18 cellular contexts compared by ENCODE assay signal in genomic region chr18:24114924-24115549, GRCh38. TPM values are rescaled to one million over a fixed set of nuclear protein-coding genes. Genes with fewer than 3 reads are reported as not detected.
A peak's percentile ranks its signal among the peaks of the same experiment; 100 is the strongest.
DNase-seq lines count a peak whose midpoint lies in the region; ATAC-seq and TF ChIP-seq lines count a peak whose summit lies in the region.
"Had no signal": no experiment of that assay in that cellular context is flagged by ENCODE, and none has a peak within 500 bp of the region (broad histone marks: within the 10 kb centered on the region; RNA-seq: fewer than 3 reads in every experiment).

No MANE protein-coding gene starts in this region.

- WGBS in esophagus muscularis mucosa, result 75% methylated on average over 4 of the region's 4 CpGs

- H3K9me3 ChIP-seq in esophagus muscularis mucosa, result no peaks in the 10 kb centered on the region
- H3K9me3 ChIP-seq: heart right ventricle, lower lobe of right lung had no signal

- peaks cover 0 to 4% (median 0%) of the 10 kb centered on the region in 4 donors for H3K4me1 ChIP-seq in esophagus muscularis mucosa
- H3K4me1 ChIP-seq: lower lobe of right lung had no signal

- TF ChIP-seq EP300 in esophagus muscularis mucosa (IDR thresholded peaks at IDR 0.05), result no peak

- no peak for TF ChIP-seq CTCF in esophagus muscularis mucosa (IDR thresholded peaks at IDR 0.05)

- H3K27ac ChIP-seq in esophagus muscularis mucosa (replicated peaks in 1 of 4), result no peak overlapping the region
- H3K27ac ChIP-seq: heart right ventricle, lower lobe of right lung had no signal

- H3K36me3 Mint-ChIP-seq in activated CD4-positive, alpha-beta T cell treated with anti-CD3 and anti-CD28 coated beads for 36 hours (ENCODE audit: low read depth), result peaks cover 20% of the 10 kb centered on the region
- H3K36me3 Mint-ChIP-seq in activated CD4-positive, alpha-beta T cell treated with anti-CD3 and anti-CD28 coated beads, Interleukin-2, amount 10 ng/mL, durations not matched to agents 7 days and 5 days (ENCODE audit: low read depth), result peaks cover 54% of the 10 kb centered on the region
- H3K36me3 Mint-ChIP-seq in activated CD4-positive, alpha-beta memory T cell treated with anti-CD3 and anti-CD28 coated beads for 36 hours, result peaks cover 33% of the 10 kb centered on the region
- H3K36me3 Mint-ChIP-seq in stimulated activated effector memory CD8-positive, alpha-beta T cell treated with anti-CD3 and anti-CD28 coated beads, Interleukin-12 subunit alpha, Interleukin-12 subunit beta, amount 100 ng/mL, for 72 hours, result peaks cover 71% of the 10 kb centered on the region

- H3K27ac Mint-ChIP-seq in activated CD4-positive, alpha-beta T cell treated with anti-CD3 and anti-CD28 coated beads for 36 hours, result peak overlapping the region; percentile 40
- H3K27ac Mint-ChIP-seq in activated CD4-positive, alpha-beta T cell treated with anti-CD3 and anti-CD28 coated beads, Interleukin-2, amount 10 ng/mL, durations not matched to agents 7 days and 5 days, result no peak overlapping the region
- H3K27ac Mint-ChIP-seq in activated CD4-positive, alpha-beta memory T cell treated with anti-CD3 and anti-CD28 coated beads for 36 hours, result peak overlapping the region; percentile 44
- peak overlapping the region; percentile 86 for H3K27ac Mint-ChIP-seq in stimulated activated effector memory CD8-positive, alpha-beta T cell treated with anti-CD3 and anti-CD28 coated beads, Interleukin-12 subunit alpha, Interleukin-12 subunit beta, amount 100 ng/mL, for 72 hours
- H3K27ac Mint-ChIP-seq: endodermal cell had no signal

- H3K4me3 Mint-ChIP-seq in activated CD4-positive, alpha-beta T cell treated with anti-CD3 and anti-CD28 coated beads for 36 hours, result no peak overlapping the region
- no peak overlapping the region for H3K4me3 Mint-ChIP-seq in activated CD4-positive, alpha-beta T cell treated with anti-CD3 and anti-CD28 coated beads, Interleukin-2, amount 10 ng/mL, durations not matched to agents 7 days and 5 days
- no peak overlapping the region for H3K4me3 Mint-ChIP-seq in activated CD4-positive, alpha-beta memory T cell treated with anti-CD3 and anti-CD28 coated beads for 36 hours
- peak overlapping the region; percentile 32 for H3K4me3 Mint-ChIP-seq in stimulated activated effector memory CD8-positive, alpha-beta T cell treated with anti-CD3 and anti-CD28 coated beads, Interleukin-12 subunit alpha, Interleukin-12 subunit beta, amount 100 ng/mL, for 72 hours
- H3K4me3 Mint-ChIP-seq: endodermal cell had no signal

- no peak for ATAC-seq in activated CD4-positive, alpha-beta T cell treated with anti-CD3 and anti-CD28 coated beads for 36 hours
- ATAC-seq in stimulated activated effector memory CD8-positive, alpha-beta T cell treated with anti-CD3 and anti-CD28 coated beads, Interleukin-12 subunit alpha, Interleukin-12 subunit beta, amount 100 ng/mL, for 72 hours, result peak; percentile 90
- ATAC-seq: heart right ventricle, lower lobe of right lung had no signal

- peaks cover 0 to 29% (median 7%) of the 10 kb centered on the region in 4 donors for H3K36me3 ChIP-seq in esophagus muscularis mucosa
- H3K36me3 ChIP-seq: lower lobe of right lung had no signal

- TF ChIP-seq POLR2A in esophagus muscularis mucosa (IDR thresholded peaks at IDR 0.05; ENCODE audit: low read depth), result no peak

- no peaks in the 10 kb centered on the region for H3K27me3 Mint-ChIP-seq in activated CD4-positive, alpha-beta T cell treated with anti-CD3 and anti-CD28 coated beads for 36 hours
- no peaks in the 10 kb centered on the region for H3K27me3 Mint-ChIP-seq in activated CD4-positive, alpha-beta T cell treated with anti-CD3 and anti-CD28 coated beads, Interleukin-2, amount 10 ng/mL, durations not matched to agents 7 days and 5 days
- H3K27me3 Mint-ChIP-seq in activated CD4-positive, alpha-beta memory T cell treated with anti-CD3 and anti-CD28 coated beads for 36 hours, result no peaks in the 10 kb centered on the region

- peaks cover 30% of the 10 kb centered on the region for H3K4me1 Mint-ChIP-seq in activated CD4-positive, alpha-beta T cell treated with anti-CD3 and anti-CD28 coated beads for 36 hours
- H3K4me1 Mint-ChIP-seq in activated CD4-positive, alpha-beta T cell treated with anti-CD3 and anti-CD28 coated beads, Interleukin-2, amount 10 ng/mL, durations not matched to agents 7 days and 5 days, result peaks cover 23% of the 10 kb centered on the region
- H3K4me1 Mint-ChIP-seq in activated CD4-positive, alpha-beta memory T cell treated with anti-CD3 and anti-CD28 coated beads for 36 hours (ENCODE audit: low read depth), result peaks cover 43% of the 10 kb centered on the region
- peaks cover 53% of the 10 kb centered on the region for H3K4me1 Mint-ChIP-seq in stimulated activated effector memory CD8-positive, alpha-beta T cell treated with anti-CD3 and anti-CD28 coated beads, Interleukin-12 subunit alpha, Interleukin-12 subunit beta, amount 100 ng/mL, for 72 hours

- CTCF ChIA-PET in activated CD4-positive, alpha-beta T cell treated with anti-CD3 and anti-CD28 coated beads for 36 hours (lab: Charles Lee), result interaction anchor here (0.5 to 1.6 kb wide), 8 partner anchors 31 to 294 kb away, joined by 3 to 4 read pairs (median 3); no protein-coding TSS in a partner anchor
- CTCF ChIA-PET in activated CD4-positive, alpha-beta T cell treated with anti-CD3 and anti-CD28 coated beads, Interleukin-2, amount 10 ng/mL, durations not matched to agents 7 days and 5 days (lab: Charles Lee), result interaction anchor here (0.8 to 1.5 kb wide), 6 partner anchors 20 to 147 kb away, joined by 3 to 6 read pairs (median 3); no protein-coding TSS in a partner anchor
- CTCF ChIA-PET in activated CD4-positive, alpha-beta memory T cell treated with anti-CD3 and anti-CD28 coated beads for 36 hours (lab: Charles Lee), result interaction anchor here (0.6 to 1.7 kb wide), 4 partner anchors 39 to 443 kb away, joined by 3 to 5 read pairs (median 3); no protein-coding TSS in a partner anchor

- no peak for DNase-seq in activated CD4-positive, alpha-beta T cell treated with anti-CD3 and anti-CD28 coated beads for 36 hours
- DNase-seq in activated CD4-positive, alpha-beta T cell treated with anti-CD3 and anti-CD28 coated beads, Interleukin-2, amount 10 ng/mL, durations not matched to agents 7 days and 5 days, result no peak
- peak; percentile 29 for DNase-seq in activated CD4-positive, alpha-beta memory T cell treated with anti-CD3 and anti-CD28 coated beads for 36 hours
- peak; percentile 89 for DNase-seq in esophagus muscularis mucosa (ENCODE audit: extremely low spot score)
- peak in 1 of 2 donors; percentile 62 for DNase-seq in stimulated activated effector memory CD8-positive, alpha-beta T cell treated with anti-CD3 and anti-CD28 coated beads, Interleukin-12 subunit alpha, Interleukin-12 subunit beta, amount 100 ng/mL, for 72 hours (ENCODE audit: low spot score in 2 of 2)
- DNase-seq in T-helper 9 cell, result no peak
- DNase-seq in COLO829 (ENCODE audit: low spot score), result no peak
- DNase-seq in kidney tubule cell (ENCODE audit: low spot score), result no peak
- DNase-seq: 8988T; activated CD4-positive, alpha-beta T cell treated with anti-CD3 and anti-CD28 coated beads, Interleukin-2, amount 50 U/mL, for 4 hours; DMS153; endodermal cell; HCEC 1CT; heart right ventricle; lower lobe of right lung; NCI-H1436; NCI-H748 treated with DMSO at 0.1 percent for 48 hours; SW 1271 had no signal

- no peaks in the 10 kb centered on the region for H3K27me3 ChIP-seq in esophagus muscularis mucosa
- H3K27me3 ChIP-seq: heart right ventricle had no signal

- intact Hi-C loops in activated CD4-positive, alpha-beta T cell treated with anti-CD3 and anti-CD28 coated beads for 36 hours (cut with DNase I, micrococcal nuclease), result loop anchor here in 1 of 2 experiments (5.0 kb wide), 4 partner anchors 38 to 303 kb away; no protein-coding TSS in a partner anchor
- intact Hi-C loops in activated CD4-positive, alpha-beta memory T cell treated with anti-CD3 and anti-CD28 coated beads for 36 hours (cut with micrococcal nuclease), result loop anchor here (5.0 to 10.0 kb wide), 3 partner anchors 38 to 610 kb away; partner anchors contain the start of gene RMC1
- intact Hi-C loops in esophagus muscularis mucosa (cut with DNase I), result loop anchor here (5.0 kb wide), 4 partner anchors 103 to 488 kb away; partner anchors contain the start of gene TTC39C

- no peaks in the 10 kb centered on the region for H3K9me3 Mint-ChIP-seq in activated CD4-positive, alpha-beta T cell treated with anti-CD3 and anti-CD28 coated beads for 36 hours (ENCODE audit: low read depth)
- no peaks in the 10 kb centered on the region for H3K9me3 Mint-ChIP-seq in activated CD4-positive, alpha-beta T cell treated with anti-CD3 and anti-CD28 coated beads, Interleukin-2, amount 10 ng/mL, durations not matched to agents 7 days and 5 days
- H3K9me3 Mint-ChIP-seq in activated CD4-positive, alpha-beta memory T cell treated with anti-CD3 and anti-CD28 coated beads for 36 hours, result no peaks in the 10 kb centered on the region
- H3K9me3 Mint-ChIP-seq in stimulated activated effector memory CD8-positive, alpha-beta T cell treated with anti-CD3 and anti-CD28 coated beads, Interleukin-12 subunit alpha, Interleukin-12 subunit beta, amount 100 ng/mL, for 72 hours, result no peaks in the 10 kb centered on the region
- H3K9me3 Mint-ChIP-seq: endodermal cell had no signal

- H3K4me3 ChIP-seq in esophagus muscularis mucosa, result no peak overlapping the region
- H3K4me3 ChIP-seq: heart right ventricle, lower lobe of right lung had no signal

- POLR2A ChIA-PET in activated CD4-positive, alpha-beta T cell treated with anti-CD3 and anti-CD28 coated beads for 36 hours (lab: Charles Lee), result no interaction called here
- POLR2A ChIA-PET in activated CD4-positive, alpha-beta T cell treated with anti-CD3 and anti-CD28 coated beads, Interleukin-2, amount 10 ng/mL, durations not matched to agents 7 days and 5 days (lab: Charles Lee), result no interaction called here
- POLR2A ChIA-PET in activated CD4-positive, alpha-beta memory T cell treated with anti-CD3 and anti-CD28 coated beads for 36 hours (lab: Charles Lee), result no interaction called here

RNA-seq across cellular contexts. Expression of gene CABYR, which starts 23.8 kb away (rescaled TPM):
- total RNA-seq in activated CD4-positive, alpha-beta T cell treated with anti-CD3 and anti-CD28 coated beads for 36 hours, result under 1 TPM; 0.46 to 0.83 TPM
- 1 to 10 TPM; 1.3 TPM for total RNA-seq in activated CD4-positive, alpha-beta T cell treated with anti-CD3 and anti-CD28 coated beads, Interleukin-2, amount 10 ng/mL, durations not matched to agents 7 days and 5 days
- total RNA-seq in activated CD4-positive, alpha-beta memory T cell treated with anti-CD3 and anti-CD28 coated beads for 36 hours, result 1 to 10 TPM in 1 of 2 experiments, under 1 TPM in 1; 1.00 to 1.4 TPM
- 1 to 10 TPM; 1.3 to 3.3 (median 2.5) TPM for total RNA-seq in esophagus muscularis mucosa

Comparison
In these comparisons a context has a peak if more than half of its experiments do, and no peak if none do; other contexts are left out.
1. DNase-seq: peak in activated CD4-positive, alpha-beta memory T cell treated with anti-CD3 and anti-CD28 coated beads for 36 hours (single experiment) and esophagus muscularis mucosa (single experiment); none in activated CD4-positive, alpha-beta T cell treated with anti-CD3 and anti-CD28 coated beads for 36 hours (single experiment), activated CD4-positive, alpha-beta T cell treated with anti-CD3 and anti-CD28 coated beads, Interleukin-2, amount 10 ng/mL, durations not matched to agents 7 days and 5 days (single experiment), T-helper 9 cell (single experiment), COLO829 (single experiment) and kidney tubule cell (single experiment).